1 cellular context compared by ENCODE assay signal in the genomic region with DNA sequence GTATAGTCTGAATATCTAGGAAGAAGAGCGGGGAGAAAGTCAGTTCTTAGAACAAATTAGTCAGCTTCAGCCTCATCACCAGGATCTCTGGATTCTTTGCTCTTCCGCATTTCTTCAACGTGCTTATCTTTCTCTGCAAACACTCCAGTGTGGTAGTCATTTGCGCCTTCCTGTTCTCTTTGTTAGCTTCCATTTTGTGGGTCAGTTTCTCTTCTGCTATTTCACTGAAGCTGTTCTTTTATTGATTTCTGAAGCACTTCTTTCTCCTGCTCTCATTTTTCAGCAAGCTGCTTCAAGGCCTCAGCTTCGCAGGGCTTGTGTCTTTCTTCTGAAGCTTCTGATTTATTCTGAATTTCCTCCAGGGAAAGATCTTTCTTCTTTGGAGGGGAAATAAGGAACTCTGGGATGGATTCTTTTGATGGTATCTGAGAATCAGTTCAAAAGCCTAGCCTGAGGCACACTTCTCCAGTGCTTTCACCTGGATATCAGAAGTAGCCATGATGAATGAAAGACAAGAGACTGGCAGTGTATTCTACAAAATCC.
TF ChIP-seq lines count a peak whose summit lies in the region.

No MANE protein-coding gene starts in this region.

TF ChIP-seq in WTC11, 78 proteins besides CTCF, POLR2A, EP300 and RAD21 (continued from another document):
- TF ChIP-seq NR3C1 (CRISPR knock-in tag; conservative IDR thresholded peaks at IDR 0.05; ENCODE audit: low read depth): no peak
- no peak for TF ChIP-seq GABPB1 (CRISPR knock-in tag; IDR thresholded peaks at IDR 0.05)
- TF ChIP-seq TP53 (CRISPR knock-in tag; IDR thresholded peaks at IDR 0.05): no peak
- TF ChIP-seq IRF2 (CRISPR knock-in tag; IDR thresholded peaks at IDR 0.05; ENCODE audit: borderline replicate concordance, low read depth): no peak
- no peak for TF ChIP-seq PRDM15 (CRISPR knock-in tag; IDR thresholded peaks at IDR 0.05)
- TF ChIP-seq, protein P1, sequence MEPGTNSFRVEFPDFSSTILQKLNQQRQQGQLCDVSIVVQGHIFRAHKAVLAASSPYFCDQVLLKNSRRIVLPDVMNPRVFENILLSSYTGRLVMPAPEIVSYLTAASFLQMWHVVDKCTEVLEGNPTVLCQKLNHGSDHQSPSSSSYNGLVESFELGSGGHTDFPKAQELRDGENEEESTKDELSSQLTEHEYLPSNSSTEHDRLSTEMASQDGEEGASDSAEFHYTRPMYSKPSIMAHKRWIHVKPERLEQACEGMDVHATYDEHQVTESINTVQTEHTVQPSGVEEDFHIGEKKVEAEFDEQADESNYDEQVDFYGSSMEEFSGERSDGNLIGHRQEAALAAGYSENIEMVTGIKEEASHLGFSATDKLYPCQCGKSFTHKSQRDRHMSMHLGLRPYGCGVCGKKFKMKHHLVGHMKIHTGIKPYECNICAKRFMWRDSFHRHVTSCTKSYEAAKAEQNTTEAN (CRISPR knock-in tag; IDR thresholded peaks at IDR 0.05): no peak
